In genomic region chr20:19056909-19057308, GRCh38 we compare ENCODE assay signal across 12 cellular contexts.
DNase-seq lines count a peak whose midpoint lies in the region; ATAC-seq, FAIRE-seq and TF ChIP-seq lines count a peak whose summit lies in the region.
"Had no signal": no experiment of that assay in that cellular context is flagged by ENCODE, and none has a peak within 500 bp of the region (broad histone marks: within the 10 kb centered on the region; RNA-seq: fewer than 3 reads in every experiment).

No MANE protein-coding gene starts in this region.

- H3K4me3 ChIP-seq in BE2C (ENCODE audit: low read depth, low read length) (no peak overlapping the region), LNCaP clone FGC (ENCODE audit: low read depth, low read length) (no peak overlapping the region), bronchial epithelial cell (ENCODE audit: low read depth, low read length) (no peak overlapping the region)
- H3K4me3 ChIP-seq: tibial artery had no signal

- DNase-seq in DMS53 (lab: John Stamatoyannopoulos, UW) (peak; percentile 26), DMS53 treated with DMSO at 0.1 percent for 48 hours (lab: John Stamatoyannopoulos, UW; ENCODE audit: unreplicated experiment) (no peak), BE2C (peak; percentile 49), LNCaP clone FGC (ENCODE audit: low read depth) (no peak), bronchial epithelial cell (ENCODE audit: low read depth) (no peak)
- DNase-seq: activated CD4-positive, CD25-positive, alpha-beta regulatory T cell; foreskin fibroblast; tibial artery had no signal

- H3K27me3 ChIP-seq in BE2C (no peaks in the 10 kb centered on the region), bronchial epithelial cell (ENCODE audit: control insufficient read depth, insufficient read depth, low read length) (no peaks in the 10 kb centered on the region)
- H3K27me3 ChIP-seq: tibial artery had no signal

- no peak for FAIRE-seq in bronchial epithelial cell (lab: Jason Lieb, UNC)
- FAIRE-seq: islet of Langerhans had no signal

- ATAC-seq in GM18511 (IDR thresholded peaks at IDR 0.05; ENCODE audit: unreplicated experiment) (no peak), GM21390 (IDR thresholded peaks at IDR 0.05; ENCODE audit: unreplicated experiment) (no peak), esophagus mucosa (no peak)

- H3K36me3 ChIP-seq in BE2C, result no peaks in the 10 kb centered on the region
- no peaks in the 10 kb centered on the region for H3K36me3 ChIP-seq in bronchial epithelial cell (ENCODE audit: control insufficient read depth, insufficient read depth, low read length)
- H3K36me3 ChIP-seq: tibial artery had no signal

- peak; percentile 39 for TF ChIP-seq CTCF in BE2C (IDR thresholded peaks at IDR 0.05; ENCODE audit: low read depth, low read length)
- peak; percentile 19; the same call in 1 of the 2 replicates for TF ChIP-seq CTCF in LNCaP clone FGC (IDR thresholded peaks at IDR 0.05; ENCODE audit: control insufficient read depth, extremely low read depth, insufficient read depth)
- TF ChIP-seq CTCF in bronchial epithelial cell (IDR thresholded peaks at IDR 0.05; ENCODE audit: insufficient read depth, low read length, severe bottlenecking), result peak; percentile 4

- H3K9me3 ChIP-seq in BE2C, result no peaks in the 10 kb centered on the region

- H3K4me1 ChIP-seq in BE2C, result no peaks in the 10 kb centered on the region
- H3K4me1 ChIP-seq: tibial artery had no signal

Comparison
In these comparisons a context has a peak if more than half of its experiments do, and no peak if none do; other contexts are left out.
1. DNase-seq: peak in DMS53 (single experiment) and BE2C (single experiment); none in DMS53 treated with DMSO at 0.1 percent for 48 hours (single experiment), LNCaP clone FGC (single experiment) and bronchial epithelial cell (single experiment).
2. Peak in every context shown above with its lines, with median percentiles within 50 percentile points of each other: CTCF ChIP-seq.